In the genomic region with DNA sequence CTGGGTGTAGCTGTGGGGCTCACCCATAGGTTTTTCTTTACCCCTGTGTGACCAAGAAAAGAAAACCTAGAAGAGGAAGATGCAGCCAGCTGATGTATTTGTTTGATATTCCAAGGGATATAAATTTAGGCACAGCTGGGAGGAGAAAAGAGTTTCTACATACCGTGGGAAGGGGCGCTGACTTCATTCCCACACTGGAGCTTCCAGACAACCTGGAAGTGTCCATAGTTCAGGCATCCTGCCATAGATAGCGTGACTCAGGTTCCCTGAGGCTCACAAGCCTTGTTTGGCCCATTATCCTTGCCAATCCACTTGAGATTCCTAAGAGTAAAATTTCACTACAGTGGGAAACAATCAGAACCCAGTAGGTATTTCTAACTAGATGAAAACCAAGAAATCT, we compare ENCODE assay signal across 18 cellular contexts.
DNase-seq lines count a peak whose midpoint lies in the region; ATAC-seq and TF ChIP-seq lines count a peak whose summit lies in the region.
"Had no signal": no experiment of that assay in that cellular context is flagged by ENCODE, and none has a peak within 500 bp of the region (broad histone marks: within the 10 kb centered on the region; RNA-seq: fewer than 3 reads in every experiment).

No MANE protein-coding gene starts in this region.

- no peak for TF ChIP-seq CTCF in choroid plexus epithelial cell (conservative IDR thresholded peaks at IDR 0.05; ENCODE audit: low read depth, low read length)

- peak; percentile 38 for DNase-seq in A172 (ENCODE audit: low spot score)
- peak; percentile 46 for DNase-seq in HCEC 1CT
- peak; percentile 28 for DNase-seq in choroid plexus epithelial cell (ENCODE audit: low read depth)
- peak; percentile 62 for DNase-seq in islet precursor cell
- no peak for DNase-seq in KG1 (lab: John Stamatoyannopoulos, UW)
- DNase-seq in stimulated activated naive CD8-positive, alpha-beta T cell treated with anti-CD3 and anti-CD28 coated beads, Interleukin-15, amount 100 ng/mL, for 72 hours = no peak
- no peak for DNase-seq in middle frontal gyrus (ENCODE audit: extremely low spot score, low spot score)
- DNase-seq: activated CD8-positive, alpha-beta memory T cell treated with anti-CD3 and anti-CD28 coated beads, Interleukin-2, amount 50 U/mL, for 48 hours; AML-193; lower lobe of right lung; MM.1S; NCI-H2107; nucleus accumbens; upper lobe of left lung had no signal

- H3K27ac Mint-ChIP-seq in stimulated activated naive CD8-positive, alpha-beta T cell treated with anti-CD3 and anti-CD28 coated beads, Interleukin-15, amount 100 ng/mL, for 72 hours = no peak overlapping the region

- no peak for ATAC-seq in stimulated activated naive CD8-positive, alpha-beta T cell treated with anti-CD3 and anti-CD28 coated beads, Interleukin-15, amount 100 ng/mL, for 72 hours
- ATAC-seq in HG03097 (IDR thresholded peaks at IDR 0.05; ENCODE audit: low FRiP score, unreplicated experiment) = no peak
- ATAC-seq: GM12878, lower lobe of right lung had no signal

- no peak overlapping the region for H3K4me3 Mint-ChIP-seq in stimulated activated naive CD8-positive, alpha-beta T cell treated with anti-CD3 and anti-CD28 coated beads, Interleukin-15, amount 100 ng/mL, for 72 hours

- peaks cover 0 to 4% of the 10 kb centered on the region in 2 donors for H3K9me3 Mint-ChIP-seq in stimulated activated naive CD8-positive, alpha-beta T cell treated with anti-CD3 and anti-CD28 coated beads, Interleukin-15, amount 100 ng/mL, for 72 hours

- H3K27me3 Mint-ChIP-seq in stimulated activated naive CD8-positive, alpha-beta T cell treated with anti-CD3 and anti-CD28 coated beads, Interleukin-15, amount 100 ng/mL, for 72 hours = peaks cover 36% of the 10 kb centered on the region

- no peak overlapping the region for H3K4me3 ChIP-seq in choroid plexus epithelial cell (ENCODE audit: low read depth, low read length)
- H3K4me3 ChIP-seq: GM12878, hepatocyte, lower lobe of right lung, SK-N-MC, upper lobe of left lung had no signal

- no peaks in the 10 kb centered on the region for H3K4me1 Mint-ChIP-seq in stimulated activated naive CD8-positive, alpha-beta T cell treated with anti-CD3 and anti-CD28 coated beads, Interleukin-15, amount 100 ng/mL, for 72 hours

Comparison
In these comparisons a context has a peak if more than half of its experiments do, and no peak if none do; other contexts are left out.
1. DNase-seq: peak in A172 (single experiment), HCEC 1CT (single experiment), choroid plexus epithelial cell (single experiment) and islet precursor cell (single experiment); none in KG1 (single experiment), stimulated activated naive CD8-positive, alpha-beta T cell treated with anti-CD3 and anti-CD28 coated beads, Interleukin-15, amount 100 ng/mL, for 72 hours (0 of 2) and middle frontal gyrus (single experiment).